ENCODE assay signal across 8 cellular contexts in genomic region chr14:96762650-96763049, GRCh38. TPM values are rescaled to one million over a fixed set of nuclear protein-coding genes. Genes with fewer than 3 reads are reported as not detected.
DNase-seq lines count a peak whose midpoint lies in the region; ATAC-seq lines count a peak whose summit lies in the region.

No MANE protein-coding gene starts in this region.

- in situ Hi-C loops in Caki2 (cut with HindIII; ENCODE audit: low pct_unique_long_range_greater_than_20kb, low sequenced_read_pairs), result no loop called here

- DNase-seq in Caki2 (ENCODE audit: low read depth) (peak; percentile 61), NCI-H146 (lab: John Stamatoyannopoulos, UW) (peak; percentile 35), SW480 (ENCODE audit: low spot score) (peak; percentile 86), fibroblast of the conjunctiva (ENCODE audit: low read depth) (peak; percentile 18), putamen (ENCODE audit: low spot score) (peak; percentile 75), ecto neural progenitor cell (ENCODE audit: low spot score) (no peak)

- ATAC-seq in GM18868 (IDR thresholded peaks at IDR 0.05; ENCODE audit: unreplicated experiment) (peak; percentile 100), HG02970 (IDR thresholded peaks at IDR 0.05; ENCODE audit: low FRiP score, unreplicated experiment) (peak; percentile 93)

RNA-seq across cellular contexts. Expression of gene VRK1, which starts 34.5 kb away (rescaled TPM):
- total RNA-seq in Caki2 (2014; rRNA removed; shearing (Covaris generic); ENCODE audit: low replicate concordance), result 25.7 and 57.2 TPM in 2 replicates
